ENCODE assay signal across 8 cellular contexts in genomic region chr9:66269783-66270182, GRCh38.
DNase-seq lines count a peak whose midpoint lies in the region; ATAC-seq, FAIRE-seq and TF ChIP-seq lines count a peak whose summit lies in the region.
"Not testable (repeated sequence)": the region's sequence is repeated elsewhere in the genome, so short reads cannot be mapped to it uniquely, and the experiment has no call there.

No MANE protein-coding gene starts in this region.

- H4K20me1 ChIP-seq in KMS-11 (ENCODE audit: insufficient read depth); HepG2 (ENCODE audit: insufficient read depth, low read length): not testable (repeated sequence)

- CTCF ChIA-PET in HepG2 (lab: Yijun Ruan, JAX; ENCODE audit: low intra/inter-chr PET ratio, low total read pairs): not testable (repeated sequence)

- intact Hi-C loops in HepG2 (cut with micrococcal nuclease; ENCODE audit: unreplicated experiment); sciatic nerve (cut with DNase I): not testable (repeated sequence)

- not testable (repeated sequence) for H3K4me1 ChIP-seq in BE2C; KMS-11 (ENCODE audit: low read depth, poor library complexity, severe bottlenecking); effector memory CD4-positive, alpha-beta T cell (ENCODE audit: control insufficient read depth, insufficient read depth, low read length, poor library complexity, severe bottlenecking); HepG2 (ENCODE audit: insufficient read depth, low read length)

- peak overlapping the region; percentile 44; the same call in 1 of the 2 replicates for H2AFZ ChIP-seq in KMS-11 (ENCODE audit: low read depth)
- H2AFZ ChIP-seq in HepG2 (ENCODE audit: low read length): not testable (repeated sequence)

- BruUV-seq in HepG2 (replicated peaks; lab: Mats Ljungman, UMichigan): not testable (repeated sequence)

- not testable (repeated sequence) for H3K27me3 ChIP-seq in BE2C; KMS-11 (ENCODE audit: insufficient read depth, low read depth); effector memory CD4-positive, alpha-beta T cell (replicated peaks; ENCODE audit: control insufficient read depth, insufficient read depth, low read length, poor library complexity, severe bottlenecking); HepG2 (ENCODE audit: control insufficient read depth in 1 of 2, insufficient read depth in 2 of 2, low read length in 2 of 2)

- H3K27ac ChIP-seq in KMS-11: peak overlapping the region; percentile 52
- H3K27ac ChIP-seq in effector memory CD4-positive, alpha-beta T cell (ENCODE audit: insufficient read depth, low read length, poor library complexity, severe bottlenecking); HepG2 (ENCODE audit: extremely low read length, insufficient read depth, low read length): not testable (repeated sequence)

- POLR2A ChIA-PET in HepG2 (lab: Yijun Ruan, JAX): not testable (repeated sequence)

- TF ChIP-seq EP300 in HepG2 (IDR thresholded peaks at IDR 0.05; ENCODE audit: low read depth in 2 of 2, low read length in 2 of 2); HepG2 (CRISPR knock-in tag; IDR thresholded peaks at IDR 0.05; ENCODE audit: borderline replicate concordance): not testable (repeated sequence)

- in situ Hi-C loops in HepG2 (cut with HindIII; ENCODE audit: extremely low pct_ligation_motif_present, low pct_unique_long_range_greater_than_20kb): not testable (repeated sequence)

- peak; percentile 88 for DNase-seq in BE2C
- peak; percentile 49 for DNase-seq in activated CD4-positive, alpha-beta T cell treated with anti-CD3 and anti-CD28 coated beads for 24 hours (ENCODE audit: low read depth in 2 of 2)
- DNase-seq in activated gamma-delta T cell treated with anti-CD3 and anti-CD28 coated beads, Interleukin-2, amount 50 U/mL, for 16 hours (ENCODE audit: low read depth): peak; percentile 45
- peak; percentile 49 to 61 (median 50) for DNase-seq in effector memory CD4-positive, alpha-beta T cell
- DNase-seq in HepG2 (ENCODE audit: low spot score); sciatic nerve (ENCODE audit: low spot score): not testable (repeated sequence)
- peak; percentile 61 for DNase-seq in stimulated activated CD8-positive, alpha-beta memory T cell treated with anti-CD3 and anti-CD28 coated beads, Interleukin-4, amount 100 ng/mL, for 24 hours (ENCODE audit: low read depth)

- H3K79me2 ChIP-seq in KMS-11 (ENCODE audit: insufficient read depth, low read depth); HepG2 (ENCODE audit: insufficient read depth, low read length): not testable (repeated sequence)

- peak overlapping the region; percentile 59; the same call in 1 of the 2 replicates for H3K9ac ChIP-seq in KMS-11
- H3K9ac ChIP-seq in HepG2 (ENCODE audit: insufficient read depth, low read depth, low read length): not testable (repeated sequence)

- not testable (repeated sequence) for H3K4me2 ChIP-seq in KMS-11; HepG2 (ENCODE audit: low read depth, low read length)

- not testable (repeated sequence) for H3K9me3 ChIP-seq in BE2C; effector memory CD4-positive, alpha-beta T cell (ENCODE audit: control insufficient read depth, low read length); HepG2 (ENCODE audit: low read length)

- not testable (repeated sequence) for TF ChIP-seq POLR2A in HepG2 (IDR thresholded peaks at IDR 0.05; ENCODE audit: insufficient read depth in 1 of 2, low read depth in 2 of 2, low read length in 2 of 2)

- WGBS in HepG2 (ENCODE audit: low lambda C conversion rate): 0% methylated on average over 14 of the region's 42 CpGs

- not testable (repeated sequence) for ATAC-seq in HepG2
- peak; percentile 83 for ATAC-seq in sciatic nerve

- H3K36me3 ChIP-seq in BE2C; KMS-11 (ENCODE audit: insufficient read depth); effector memory CD4-positive, alpha-beta T cell (ENCODE audit: control insufficient read depth, insufficient read depth, low read length); HepG2 (replicated peaks in 1 of 2; ENCODE audit: control insufficient read depth in 1 of 2, insufficient read depth in 2 of 2, low read length in 2 of 2): not testable (repeated sequence)

- not testable (repeated sequence) for FAIRE-seq in HepG2 (lab: Jason Lieb, UNC)

- TF ChIP-seq RAD21 in HepG2 (CRISPR knock-in tag; IDR thresholded peaks at IDR 0.05): not testable (repeated sequence)

- peak overlapping the region; percentile 24 for H3K4me3 ChIP-seq in BE2C (ENCODE audit: low read depth, low read length)
- H3K4me3 ChIP-seq in KMS-11 (IDR thresholded peaks at IDR 0.05; ENCODE audit: insufficient read depth, low read depth, low read length); effector memory CD4-positive, alpha-beta T cell (ENCODE audit: insufficient read depth, low read depth, low read length, poor library complexity, severe bottlenecking); HepG2 (replicated peaks in 1 of 3; ENCODE audit: insufficient read depth in 1 of 3, low read depth in 2 of 3, low read length in 3 of 3): not testable (repeated sequence)

- not testable (repeated sequence) for TF ChIP-seq CTCF in BE2C (IDR thresholded peaks at IDR 0.05; ENCODE audit: low read depth, low read length); KMS-11 (conservative IDR thresholded peaks at IDR 0.05; ENCODE audit: low read depth, low read length); HepG2 (CRISPR knock-in tag; IDR thresholded peaks at IDR 0.05)

TF ChIP-seq in HepG2, 621 proteins besides CTCF, POLR2A, EP300 and RAD21 (continues in another document):
- peak; percentile 28; the same call in 1 of the 2 replicates for TF ChIP-seq HOXA3 (CRISPR knock-in tag; IDR thresholded peaks at IDR 0.05)
- 0 out of 2 replicates have a peak, but pooled peaks have one; percentile 37 for TF ChIP-seq GABPB1 (CRISPR knock-in tag; IDR thresholded peaks at IDR 0.05)
- TF ChIP-seq FOSL2 (CRISPR knock-in tag; IDR thresholded peaks at IDR 0.05): 0 out of 2 replicates have a peak, but pooled peaks have one; percentile 10
- 0 out of 2 replicates have a peak, but pooled peaks have one; percentile 45 for TF ChIP-seq ZFP91 (CRISPR knock-in tag; IDR thresholded peaks at IDR 0.05; ENCODE audit: borderline replicate concordance)
- peak; percentile 50; the same call in 1 of the 2 replicates for TF ChIP-seq KDM2A (CRISPR knock-in tag; IDR thresholded peaks at IDR 0.05; ENCODE audit: borderline replicate concordance, low read depth)
- TF ChIP-seq KLF6 (CRISPR knock-in tag; IDR thresholded peaks at IDR 0.05): 0 out of 2 replicates have a peak, but pooled peaks have one; percentile 21
- TF ChIP-seq ERF (CRISPR knock-in tag; IDR thresholded peaks at IDR 0.05): 0 out of 2 replicates have a peak, but pooled peaks have one; percentile 24
- peak; percentile 44 for TF ChIP-seq ZNF687 (CRISPR knock-in tag; IDR thresholded peaks at IDR 0.05)
- TF ChIP-seq DR1 (CRISPR knock-in tag; IDR thresholded peaks at IDR 0.05): peak; percentile 33; the same call in 1 of the 2 replicates
